In genomic region chr2:45911503-45911902, GRCh38 we compare ENCODE assay signal across 1 cellular context.
TF ChIP-seq lines count a peak whose summit lies in the region.

No MANE protein-coding gene starts in this region.

TF ChIP-seq in HepG2, 621 proteins besides CTCF, POLR2A, EP300 and RAD21 (continued from another document):
- TF ChIP-seq ARID5B (CRISPR knock-in tag; IDR thresholded peaks at IDR 0.05): no peak
- no peak for TF ChIP-seq CENPBD1 (CRISPR knock-in tag; IDR thresholded peaks at IDR 0.05; ENCODE audit: borderline replicate concordance, low read depth)
- no peak for TF ChIP-seq ZNF136 (CRISPR knock-in tag; IDR thresholded peaks at IDR 0.05; ENCODE audit: low read depth)
- TF ChIP-seq ZNF776 (CRISPR knock-in tag; IDR thresholded peaks at IDR 0.05): no peak
- TF ChIP-seq FOXA1 (IDR thresholded peaks at IDR 0.05): no peak
- TF ChIP-seq FOXA1 (CRISPR knock-in tag; IDR thresholded peaks at IDR 0.05): no peak
- TF ChIP-seq ZNF761 (CRISPR knock-in tag; conservative IDR thresholded peaks at IDR 0.05): no peak
- no peak for TF ChIP-seq REPIN1 (CRISPR knock-in tag; IDR thresholded peaks at IDR 0.05; ENCODE audit: borderline replicate concordance, low read depth)
- TF ChIP-seq CENPT (CRISPR knock-in tag; IDR thresholded peaks at IDR 0.05; ENCODE audit: low read depth): no peak
- no peak for TF ChIP-seq TERF1 (CRISPR knock-in tag; IDR thresholded peaks at IDR 0.05)
- no peak for TF ChIP-seq NR2F1 (CRISPR knock-in tag; IDR thresholded peaks at IDR 0.05)
- no peak for TF ChIP-seq ZFP36L1 (CRISPR knock-in tag; IDR thresholded peaks at IDR 0.05)
- no peak for TF ChIP-seq ATF5 (CRISPR knock-in tag; IDR thresholded peaks at IDR 0.05; ENCODE audit: low read depth)
- TF ChIP-seq NFAT5 (CRISPR knock-in tag; IDR thresholded peaks at IDR 0.05): no peak
- no peak for TF ChIP-seq ZNF75D (CRISPR knock-in tag; IDR thresholded peaks at IDR 0.05; ENCODE audit: borderline replicate concordance)
- no peak for TF ChIP-seq BATF2 (CRISPR knock-in tag; IDR thresholded peaks at IDR 0.05)
- TF ChIP-seq ZNF720 (CRISPR knock-in tag; IDR thresholded peaks at IDR 0.05): no peak
